ENCODE assay signal across 11 cellular contexts in genomic region chr7:36661135-36661840, GRCh38.
DNase-seq lines count a peak whose midpoint lies in the region; ATAC-seq, FAIRE-seq and TF ChIP-seq lines count a peak whose summit lies in the region.
"Had no signal": no experiment of that assay in that cellular context is flagged by ENCODE, and none has a peak within 500 bp of the region (broad histone marks: within the 10 kb centered on the region; RNA-seq: fewer than 3 reads in every experiment).

No MANE protein-coding gene starts in this region.

- ATAC-seq in left colon: peak; percentile 84

- H3K9me3 ChIP-seq in HEK293 (ENCODE audit: control insufficient read depth, insufficient read depth, low read depth, low read length): no peaks in the 10 kb centered on the region
- H3K9me3 ChIP-seq in astrocyte (ENCODE audit: insufficient read depth, low read depth, low read length): no peaks in the 10 kb centered on the region
- no peaks in the 10 kb centered on the region for H3K9me3 ChIP-seq in effector memory CD4-positive, alpha-beta T cell (ENCODE audit: control insufficient read depth, low read length)

- H2AFZ ChIP-seq in astrocyte (ENCODE audit: low read depth, low read length): no peak overlapping the region

- H4K20me1 ChIP-seq in astrocyte (ENCODE audit: insufficient read depth, low read length): no peaks in the 10 kb centered on the region

- no peak for FAIRE-seq in astrocyte (lab: Jason Lieb, UNC)

- no peaks in the 10 kb centered on the region for H3K27me3 ChIP-seq in astrocyte (ENCODE audit: insufficient read depth, low read length)
- H3K27me3 ChIP-seq in effector memory CD4-positive, alpha-beta T cell (replicated peaks; ENCODE audit: control insufficient read depth, insufficient read depth, low read length, poor library complexity, severe bottlenecking): no peaks in the 10 kb centered on the region
- H3K27me3 ChIP-seq: dorsolateral prefrontal cortex had no signal

- no peak overlapping the region for H3K4me3 Mint-ChIP-seq in astrocyte (ENCODE audit: unreplicated experiment)
- H3K4me3 Mint-ChIP-seq in activated naive CD4-positive, alpha-beta T cell treated with anti-CD3 and anti-CD28 coated beads, Interleukin-2, amount 10 ng/mL, durations not matched to agents 7 days and 5 days: no peak overlapping the region

- no peak overlapping the region for H3K27ac ChIP-seq in HEK293 (ENCODE audit: extremely low read depth, low read depth, low read length)
- H3K27ac ChIP-seq in astrocyte (ENCODE audit: low read depth, low read length): no peak overlapping the region
- H3K27ac ChIP-seq in effector memory CD4-positive, alpha-beta T cell (ENCODE audit: insufficient read depth, low read length, poor library complexity, severe bottlenecking): no peak overlapping the region
- H3K27ac ChIP-seq: dorsolateral prefrontal cortex had no signal

- H3K36me3 ChIP-seq in HEK293 (ENCODE audit: control insufficient read depth in 2 of 2, insufficient read depth in 1 of 2, low read length in 2 of 2) (no peaks in the 10 kb centered on the region), astrocyte (ENCODE audit: insufficient read depth, low read length) (no peaks in the 10 kb centered on the region)
- H3K36me3 ChIP-seq in effector memory CD4-positive, alpha-beta T cell (ENCODE audit: control insufficient read depth, insufficient read depth, low read length): no peaks in the 10 kb centered on the region

- H3K36me3 Mint-ChIP-seq in astrocyte (ENCODE audit: low read depth, unreplicated experiment): no peaks in the 10 kb centered on the region
- H3K36me3 Mint-ChIP-seq in activated naive CD4-positive, alpha-beta T cell treated with anti-CD3 and anti-CD28 coated beads, Interleukin-2, amount 10 ng/mL, durations not matched to agents 7 days and 5 days: no peaks in the 10 kb centered on the region

- H3K4me3 ChIP-seq in HEK293 (ENCODE audit: low read depth, low read length) (no peak overlapping the region), astrocyte (ENCODE audit: insufficient read depth, low read depth, low read length) (no peak overlapping the region)
- H3K4me3 ChIP-seq in effector memory CD4-positive, alpha-beta T cell (ENCODE audit: insufficient read depth, low read depth, low read length, poor library complexity, severe bottlenecking): no peak overlapping the region
- H3K4me3 ChIP-seq: dorsolateral prefrontal cortex had no signal

- no peaks in the 10 kb centered on the region for H3K79me2 ChIP-seq in astrocyte (ENCODE audit: insufficient read depth, low read length)

- no peaks in the 10 kb centered on the region for H3K27me3 Mint-ChIP-seq in astrocyte (ENCODE audit: low read depth, unreplicated experiment)
- H3K27me3 Mint-ChIP-seq in activated naive CD4-positive, alpha-beta T cell treated with anti-CD3 and anti-CD28 coated beads, Interleukin-2, amount 10 ng/mL, durations not matched to agents 7 days and 5 days: no peaks in the 10 kb centered on the region

- no peaks in the 10 kb centered on the region for H3K9me3 Mint-ChIP-seq in astrocyte (ENCODE audit: unreplicated experiment)
- no peaks in the 10 kb centered on the region for H3K9me3 Mint-ChIP-seq in activated naive CD4-positive, alpha-beta T cell treated with anti-CD3 and anti-CD28 coated beads, Interleukin-2, amount 10 ng/mL, durations not matched to agents 7 days and 5 days

- H3K4me2 ChIP-seq in astrocyte (ENCODE audit: low read length): no peak overlapping the region

- no peaks in the 10 kb centered on the region for H3K4me1 ChIP-seq in HEK293 (ENCODE audit: control insufficient read depth, insufficient read depth, low read length)
- peaks cover 33% of the 10 kb centered on the region for H3K4me1 ChIP-seq in astrocyte (ENCODE audit: insufficient read depth, low read length)
- H3K4me1 ChIP-seq in effector memory CD4-positive, alpha-beta T cell (ENCODE audit: control insufficient read depth, insufficient read depth, low read length, poor library complexity, severe bottlenecking): no peaks in the 10 kb centered on the region

- intact Hi-C loops in left colon (cut with DNase I, micrococcal nuclease): no loop called here
- intact Hi-C loops in cardiac septum (cut with DNase I): no loop called here

- no peak for TF ChIP-seq CTCF in HEK293 (tag by site-specific recombination; IDR thresholded peaks at IDR 0.05)
- no peak for TF ChIP-seq CTCF in astrocyte (IDR thresholded peaks at IDR 0.05; ENCODE audit: insufficient read depth, low read depth, low read length)

- CTCF ChIA-PET in HEK293 (lab: Yijun Ruan, JAX): interaction anchor here (2.1 kb wide), 1 partner anchor 10 kb away, joined by 11 read pairs; no protein-coding TSS in a partner anchor
- CTCF ChIA-PET in activated naive CD4-positive, alpha-beta T cell treated with anti-CD3 and anti-CD28 coated beads, Interleukin-2, amount 10 ng/mL, durations not matched to agents 7 days and 5 days (lab: Charles Lee): interaction anchor here (1.2 kb wide), 1 partner anchor 10 kb away, joined by 5 read pairs; no protein-coding TSS in a partner anchor

- DNase-seq in AG08395 (ENCODE audit: low spot score) (peak; percentile 11), astrocyte (ENCODE audit: low read depth) (peak; percentile 67), left colon (peak; percentile 35 to 65), HUDEP-2 (lab: John Stamatoyannopoulos, UW; ENCODE audit: unreplicated experiment in 76 of 76) (no peak), cardiac septum (ENCODE audit: low spot score) (no peak)
- DNase-seq in activated naive CD4-positive, alpha-beta T cell treated with anti-CD3 and anti-CD28 coated beads, Interleukin-2, amount 10 ng/mL, durations not matched to agents 7 days and 5 days: no peak
- no peak for DNase-seq in effector memory CD4-positive, alpha-beta T cell
- DNase-seq: dorsolateral prefrontal cortex, NCI-H2029, right cardiac atrium had no signal

- H3K27ac Mint-ChIP-seq in astrocyte (ENCODE audit: unreplicated experiment): no peak overlapping the region
- no peak overlapping the region for H3K27ac Mint-ChIP-seq in activated naive CD4-positive, alpha-beta T cell treated with anti-CD3 and anti-CD28 coated beads, Interleukin-2, amount 10 ng/mL, durations not matched to agents 7 days and 5 days

- no peak overlapping the region for H3K9ac ChIP-seq in astrocyte (ENCODE audit: low read length)

- peaks cover 22% of the 10 kb centered on the region for H3K4me1 Mint-ChIP-seq in astrocyte (ENCODE audit: low read depth, unreplicated experiment)
- H3K4me1 Mint-ChIP-seq in activated naive CD4-positive, alpha-beta T cell treated with anti-CD3 and anti-CD28 coated beads, Interleukin-2, amount 10 ng/mL, durations not matched to agents 7 days and 5 days: peaks cover 5% of the 10 kb centered on the region

- POLR2A ChIA-PET in HEK293 (lab: Yijun Ruan, JAX): no interaction called here

TF ChIP-seq in HEK293, 187 proteins besides CTCF, POLR2A, EP300 and RAD21 (continues in another document):
- TF ChIP-seq ZNF692 (tag by site-specific recombination; IDR thresholded peaks at IDR 0.05): peak; percentile 66
- no peak for TF ChIP-seq ZNF555 (tag by site-specific recombination; conservative IDR thresholded peaks at IDR 0.05)
- no peak for TF ChIP-seq ZNF558 (tag by site-specific recombination; IDR thresholded peaks at IDR 0.05)
- peak; percentile 72 for TF ChIP-seq EGR2 (tag by site-specific recombination; IDR thresholded peaks at IDR 0.05; ENCODE audit: low read depth)
- TF ChIP-seq ZNF426 (tag by site-specific recombination; IDR thresholded peaks at IDR 0.05): no peak
- no peak for TF ChIP-seq ZNF670 (tag by site-specific recombination; IDR thresholded peaks at IDR 0.05; ENCODE audit: low read depth)
- TF ChIP-seq ZBTB44 (tag by site-specific recombination; IDR thresholded peaks at IDR 0.05): no peak
- no peak for TF ChIP-seq ZNF26 (tag by site-specific recombination; IDR thresholded peaks at IDR 0.05)

Comparison
In these comparisons a context has a peak if more than half of its experiments do, and no peak if none do; other contexts are left out.
1. DNase-seq: peak in AG08395 (single experiment), astrocyte (single experiment) and left colon (2 of 2); none in HUDEP-2 (0 of 76), activated naive CD4-positive, alpha-beta T cell treated with anti-CD3 and anti-CD28 coated beads, Interleukin-2, amount 10 ng/mL, durations not matched to agents 7 days and 5 days (single experiment), effector memory CD4-positive, alpha-beta T cell (0 of 3) and cardiac septum (single experiment).